ENCODE assay signal across 29 cellular contexts in genomic region chr2:74312913-74313312, GRCh38.
"Had no signal": no experiment of that assay in that cellular context is flagged by ENCODE, and none has a peak within 500 bp of the region (broad histone marks: within the 10 kb centered on the region; RNA-seq: fewer than 3 reads in every experiment).

No MANE protein-coding gene starts in this region.

- H3K4me1 ChIP-seq: suprapubic skin, testis, transverse colon, upper lobe of right lung, uterus, vagina had no signal

- ATAC-seq: stimulated activated effector memory CD8-positive, alpha-beta T cell treated with anti-CD3 and anti-CD28 coated beads, Interleukin-12 subunit alpha, Interleukin-12 subunit beta, amount 100 ng/mL, for 72 hours; stimulated activated memory B cell treated with anti-CD40 and anti-IgM and Interleukin-4, amounts not matched to agents 10 μg/mL and 1 μg/mL and 100 μg/mL, for 72 hours; stimulated activated naive B cell treated with anti-CD40 and anti-IgM and Interleukin-4, amounts not matched to agents 10 μg/mL and 1 μg/mL and 100 μg/mL, for 72 hours; stimulated activated naive CD8-positive, alpha-beta T cell treated with anti-CD3 and anti-CD28 coated beads, Interleukin-15, amount 100 ng/mL, for 72 hours; stimulated activated naive CD8-positive, alpha-beta T cell treated with anti-CD3 and anti-CD28 coated beads, Interleukin-15, Interleukin-2, amounts not matched to agents 100 U/mL and 50 U/mL, for 24 hours; upper lobe of right lung had no signal

- DNase-seq: stimulated activated CD4-positive, alpha-beta T cell treated with anti-CD3 and anti-CD28 coated beads, Interleukin-2, amount 100 ng/mL, for 48 hours; stimulated activated CD4-positive, alpha-beta T cell treated with anti-CD3 and anti-CD28 coated beads, Interleukin-4, amount 100 ng/mL, for 1 hour; stimulated activated CD4-positive, alpha-beta T cell treated with anti-CD3 and anti-CD28 coated beads, Interleukin-4, amount 100 ng/mL, for 24 hours; stimulated activated CD4-positive, alpha-beta T cell treated with anti-CD3 and anti-CD28 coated beads, Interleukin-4, amount 100 ng/mL, for 4 hours; stimulated activated CD8-positive, alpha-beta memory T cell treated with anti-CD3 and anti-CD28 coated beads, Interleukin-4, amount 100 ng/mL, for 48 hours; stimulated activated naive B cell treated with anti-CD40 and anti-IgM and Interleukin-4, amounts not matched to agents 10 μg/mL and 1 μg/mL and 100 μg/mL, for 72 hours; stimulated activated naive CD4-positive, alpha-beta T cell; stimulated activated naive CD4-positive, alpha-beta T cell treated with Interleukin-2 at 50 U/mL for 16 hours; stimulated activated naive CD8-positive, alpha-beta T cell treated with anti-CD3 and anti-CD28 coated beads, Interleukin-15, amount 100 ng/mL, for 72 hours; stimulated activated naive CD8-positive, alpha-beta T cell treated with anti-CD3 and anti-CD28 coated beads, Interleukin-15, Interleukin-2, amounts not matched to agents 100 U/mL and 50 U/mL, for 24 hours; stomach; substantia nigra; testis; thyroid gland; tibial artery; transverse colon; trophoblast cell; upper lobe of left lung; upper lobe of right lung; uterus had no signal

- H3K27ac ChIP-seq: stomach, suprapubic skin, testis, thoracic aorta, tibial artery, tibial nerve, transverse colon, upper lobe of left lung, upper lobe of right lung, uterus, vagina had no signal

- H3K4me3 Mint-ChIP-seq: stimulated activated effector memory CD8-positive, alpha-beta T cell treated with anti-CD3 and anti-CD28 coated beads, Interleukin-12 subunit alpha, Interleukin-12 subunit beta, amount 100 ng/mL, for 72 hours; stimulated activated memory B cell treated with anti-CD40 and anti-IgM and Interleukin-4, amounts not matched to agents 10 μg/mL and 1 μg/mL and 100 μg/mL, for 72 hours; stimulated activated naive B cell treated with anti-CD40 and anti-IgM and Interleukin-4, amounts not matched to agents 10 μg/mL and 1 μg/mL and 100 μg/mL, for 72 hours; stimulated activated naive CD8-positive, alpha-beta T cell treated with anti-CD3 and anti-CD28 coated beads, Interleukin-15, amount 100 ng/mL, for 72 hours; stimulated activated naive CD8-positive, alpha-beta T cell treated with anti-CD3 and anti-CD28 coated beads, Interleukin-15, Interleukin-2, amounts not matched to agents 100 ng/mL and 50 ng/mL, for 24 hours; type B pancreatic cell had no signal

- H3K27me3 Mint-ChIP-seq: stimulated activated memory B cell treated with anti-CD40 and anti-IgM and Interleukin-4, amounts not matched to agents 10 μg/mL and 1 μg/mL and 100 μg/mL, for 72 hours; stimulated activated naive CD8-positive, alpha-beta T cell treated with anti-CD3 and anti-CD28 coated beads, Interleukin-15, amount 100 ng/mL, for 72 hours; stimulated activated naive CD8-positive, alpha-beta T cell treated with anti-CD3 and anti-CD28 coated beads, Interleukin-15, Interleukin-2, amounts not matched to agents 100 ng/mL and 50 ng/mL, for 24 hours; type B pancreatic cell had no signal

- H3K9me3 ChIP-seq: stomach, suprapubic skin, testis, thoracic aorta, thyroid gland, tibial artery, tibial nerve, transverse colon, upper lobe of left lung, upper lobe of right lung, uterus, vagina had no signal

- H3K27ac Mint-ChIP-seq: stimulated activated effector memory CD8-positive, alpha-beta T cell treated with anti-CD3 and anti-CD28 coated beads, Interleukin-12 subunit alpha, Interleukin-12 subunit beta, amount 100 ng/mL, for 72 hours; stimulated activated memory B cell treated with anti-CD40 and anti-IgM and Interleukin-4, amounts not matched to agents 10 μg/mL and 1 μg/mL and 100 μg/mL, for 72 hours; stimulated activated naive CD8-positive, alpha-beta T cell treated with anti-CD3 and anti-CD28 coated beads, Interleukin-15, Interleukin-2, amounts not matched to agents 100 ng/mL and 50 ng/mL, for 24 hours; type B pancreatic cell had no signal

- H3K9me3 Mint-ChIP-seq: stimulated activated effector memory CD8-positive, alpha-beta T cell treated with anti-CD3 and anti-CD28 coated beads, Interleukin-12 subunit alpha, Interleukin-12 subunit beta, amount 100 ng/mL, for 72 hours; stimulated activated naive B cell treated with anti-CD40 and anti-IgM and Interleukin-4, amounts not matched to agents 10 μg/mL and 1 μg/mL and 100 μg/mL, for 72 hours; stimulated activated naive CD8-positive, alpha-beta T cell treated with anti-CD3 and anti-CD28 coated beads, Interleukin-15, amount 100 ng/mL, for 72 hours; stimulated activated naive CD8-positive, alpha-beta T cell treated with anti-CD3 and anti-CD28 coated beads, Interleukin-15, Interleukin-2, amounts not matched to agents 100 ng/mL and 50 ng/mL, for 24 hours; type B pancreatic cell had no signal

- H3K4me1 Mint-ChIP-seq: stimulated activated effector memory CD8-positive, alpha-beta T cell treated with anti-CD3 and anti-CD28 coated beads, Interleukin-12 subunit alpha, Interleukin-12 subunit beta, amount 100 ng/mL, for 72 hours; stimulated activated memory B cell treated with anti-CD40 and anti-IgM and Interleukin-4, amounts not matched to agents 10 μg/mL and 1 μg/mL and 100 μg/mL, for 72 hours; stimulated activated naive B cell treated with anti-CD40 and anti-IgM and Interleukin-4, amounts not matched to agents 10 μg/mL and 1 μg/mL and 100 μg/mL, for 72 hours; stimulated activated naive CD8-positive, alpha-beta T cell treated with anti-CD3 and anti-CD28 coated beads, Interleukin-15, amount 100 ng/mL, for 72 hours had no signal

- H3K36me3 ChIP-seq: thoracic aorta, thyroid gland, transverse colon, upper lobe of left lung, upper lobe of right lung, uterus, vagina had no signal

- H3K27me3 ChIP-seq: stomach, suprapubic skin, testis, thyroid gland, tibial artery, tibial nerve, transverse colon, upper lobe of left lung, upper lobe of right lung, uterus, vagina had no signal

- H3K36me3 Mint-ChIP-seq: stimulated activated effector memory CD8-positive, alpha-beta T cell treated with anti-CD3 and anti-CD28 coated beads, Interleukin-12 subunit alpha, Interleukin-12 subunit beta, amount 100 ng/mL, for 72 hours; type B pancreatic cell had no signal

- H3K4me3 ChIP-seq: stomach, suprapubic skin, testis, thoracic aorta, thyroid gland, tibial artery, tibial nerve, transverse colon, upper lobe of left lung, upper lobe of right lung, uterus, vagina had no signal

- FAIRE-seq: urothelium cell line had no signal
